In genomic region chr6:15879372-15880261, GRCh38 we compare ENCODE assay signal across 8 cellular contexts.
DNase-seq lines count a peak whose midpoint lies in the region; ATAC-seq, FAIRE-seq and TF ChIP-seq lines count a peak whose summit lies in the region.

No MANE protein-coding gene starts in this region.

- ATAC-seq in HG02884 (IDR thresholded peaks at IDR 0.05; ENCODE audit: unreplicated experiment) (peak; percentile 66), omental fat pad (ENCODE audit: low FRiP score) (no peak)

- peak; percentile 91 for FAIRE-seq in GM18507 (lab: Jason Lieb, UNC)

- DNase-seq in GM18507 (ENCODE audit: extremely low spot score, insufficient read length, low read depth) (peak; percentile 46), NCI-H510A treated with DMSO at 0.1 percent for 48 hours (lab: John Stamatoyannopoulos, UW) (peak; percentile 46), activated T-cell treated with anti-CD3 and anti-CD28 coated beads for 1 hour (ENCODE audit: low read depth) (peak; percentile 25), glomerular visceral epithelial cell (ENCODE audit: extremely low spot score) (peak; percentile 6), dorsolateral prefrontal cortex (no peak), omental fat pad (ENCODE audit: low spot score) (no peak)
- DNase-seq in stimulated activated CD4-positive, alpha-beta T cell treated with anti-CD3 and anti-CD28 coated beads, Interleukin-4, amount 100 ng/mL, for 48 hours (ENCODE audit: low read depth in 2 of 2): peak; percentile 58 to 66

- no peak for TF ChIP-seq CTCF in dorsolateral prefrontal cortex (IDR thresholded peaks at IDR 0.05 in 54 of 56, conservative IDR thresholded peaks at IDR 0.05 in 2 of 56; ENCODE audit: low read depth in 1 of 56, partially characterized antibody in 56 of 56)
- no peak for TF ChIP-seq CTCF in omental fat pad (IDR thresholded peaks at IDR 0.05)

- H3K27ac ChIP-seq in dorsolateral prefrontal cortex: no peak overlapping the region

- intact Hi-C loops in dorsolateral prefrontal cortex (cut with DNase I): no loop called here

- peak overlapping the region in 1 of 59 donors; percentile 27 for H3K4me3 ChIP-seq in dorsolateral prefrontal cortex

- H3K27me3 ChIP-seq in dorsolateral prefrontal cortex: no peaks in the 10 kb centered on the region

Comparison
In these comparisons a context has a peak if more than half of its experiments do, and no peak if none do; other contexts are left out.
1. DNase-seq: peak in GM18507 (single experiment), NCI-H510A treated with DMSO at 0.1 percent for 48 hours (single experiment), activated T-cell treated with anti-CD3 and anti-CD28 coated beads for 1 hour (single experiment), glomerular visceral epithelial cell (single experiment) and stimulated activated CD4-positive, alpha-beta T cell treated with anti-CD3 and anti-CD28 coated beads, Interleukin-4, amount 100 ng/mL, for 48 hours (2 of 2); none in dorsolateral prefrontal cortex (0 of 10) and omental fat pad (single experiment).